ENCODE assay signal across 1 cellular context in genomic region chr15:65133550-65134200, GRCh38.
A peak's percentile ranks its signal among the peaks of the same experiment; 100 is the strongest.
TF ChIP-seq lines count a peak whose summit lies in the region.

TSS of gene PDCD7 (minus strand) at chr15:65133808. CDS start at chr15:65133781, 27 bp downstream.

TF ChIP-seq in HepG2, 621 proteins besides CTCF, POLR2A, EP300 and RAD21 (continued from another document and continues in another):
- TF ChIP-seq, protein P1, sequence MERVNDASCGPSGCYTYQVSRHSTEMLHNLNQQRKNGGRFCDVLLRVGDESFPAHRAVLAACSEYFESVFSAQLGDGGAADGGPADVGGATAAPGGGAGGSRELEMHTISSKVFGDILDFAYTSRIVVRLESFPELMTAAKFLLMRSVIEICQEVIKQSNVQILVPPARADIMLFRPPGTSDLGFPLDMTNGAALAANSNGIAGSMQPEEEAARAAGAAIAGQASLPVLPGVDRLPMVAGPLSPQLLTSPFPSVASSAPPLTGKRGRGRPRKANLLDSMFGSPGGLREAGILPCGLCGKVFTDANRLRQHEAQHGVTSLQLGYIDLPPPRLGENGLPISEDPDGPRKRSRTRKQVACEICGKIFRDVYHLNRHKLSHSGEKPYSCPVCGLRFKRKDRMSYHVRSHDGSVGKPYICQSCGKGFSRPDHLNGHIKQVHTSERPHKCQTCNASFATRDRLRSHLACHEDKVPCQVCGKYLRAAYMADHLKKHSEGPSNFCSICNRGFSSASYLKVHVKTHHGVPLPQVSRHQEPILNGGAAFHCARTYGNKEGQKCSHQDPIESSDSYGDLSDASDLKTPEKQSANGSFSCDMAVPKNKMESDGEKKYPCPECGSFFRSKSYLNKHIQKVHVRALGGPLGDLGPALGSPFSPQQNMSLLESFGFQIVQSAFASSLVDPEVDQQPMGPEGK (CRISPR knock-in tag; IDR thresholded peaks at IDR 0.05) = peak; percentile 45; the same call in 1 of the 2 replicates
- TF ChIP-seq SRSF4 (IDR thresholded peaks at IDR 0.05; ENCODE audit: low read depth, low read length, poor library complexity, severe bottlenecking) (no peak), PITX1 (CRISPR knock-in tag; IDR thresholded peaks at IDR 0.05) (peak; percentile 30; the same call in 1 of the 2 replicates), ZNF724P (CRISPR knock-in tag; IDR thresholded peaks at IDR 0.05; ENCODE audit: borderline replicate concordance) (no peak), PAXIP1 (CRISPR knock-in tag; conservative IDR thresholded peaks at IDR 0.05) (no peak), KDM5B (CRISPR knock-in tag; IDR thresholded peaks at IDR 0.05; ENCODE audit: borderline replicate concordance) (no peak), ZNF274 (CRISPR knock-in tag; IDR thresholded peaks at IDR 0.05) (no peak), IRF1 (CRISPR knock-in tag; IDR thresholded peaks at IDR 0.05; ENCODE audit: low read depth) (no peak), ZSCAN9 (CRISPR knock-in tag; IDR thresholded peaks at IDR 0.05; ENCODE audit: borderline replicate concordance) (peak; percentile 52; the same call in 1 of the 2 replicates), ATF1 (CRISPR knock-in tag; IDR thresholded peaks at IDR 0.05) (peak; percentile 96), RXRB (CRISPR knock-in tag; IDR thresholded peaks at IDR 0.05; ENCODE audit: borderline replicate concordance) (peak; percentile 60; the same call in 1 of the 2 replicates), MEIS2 (CRISPR knock-in tag; IDR thresholded peaks at IDR 0.05) (peak; percentile 81), ZNF609 (CRISPR knock-in tag; IDR thresholded peaks at IDR 0.05; ENCODE audit: borderline replicate concordance) (no peak), HNF4G (IDR thresholded peaks at IDR 0.05; ENCODE audit: borderline replicate concordance, low read depth, low read length) (no peak), HNF4G (CRISPR knock-in tag; IDR thresholded peaks at IDR 0.05; ENCODE audit: borderline replicate concordance, low read depth) (no peak), PREB (CRISPR knock-in tag; IDR thresholded peaks at IDR 0.05) (no peak), MTF1 (CRISPR knock-in tag; IDR thresholded peaks at IDR 0.05) (no peak), ZBTB26 (CRISPR knock-in tag; IDR thresholded peaks at IDR 0.05; ENCODE audit: borderline replicate concordance) (peak; percentile 59; the same call in 1 of the 2 replicates), TSC22D2 (CRISPR knock-in tag; IDR thresholded peaks at IDR 0.05; ENCODE audit: borderline replicate concordance) (0 out of 2 replicates have a peak, but pooled peaks have one; percentile 25), EHMT2 (IDR thresholded peaks at IDR 0.05; ENCODE audit: borderline replicate concordance, low read depth, low read length) (no peak), BRF2 (CRISPR knock-in tag; IDR thresholded peaks at IDR 0.05) (no peak), NFE2L2 (IDR thresholded peaks at IDR 0.05; ENCODE audit: low read length) (no peak), ZNF282 (IDR thresholded peaks at IDR 0.05; ENCODE audit: partially characterized antibody) (no peak), ELK4 (CRISPR knock-in tag; IDR thresholded peaks at IDR 0.05; ENCODE audit: borderline replicate concordance) (no peak), ARID2 (CRISPR knock-in tag; IDR thresholded peaks at IDR 0.05; ENCODE audit: borderline replicate concordance) (0 out of 2 replicates have a peak, but pooled peaks have one; percentile 8)
- TF ChIP-seq, protein P2, sequence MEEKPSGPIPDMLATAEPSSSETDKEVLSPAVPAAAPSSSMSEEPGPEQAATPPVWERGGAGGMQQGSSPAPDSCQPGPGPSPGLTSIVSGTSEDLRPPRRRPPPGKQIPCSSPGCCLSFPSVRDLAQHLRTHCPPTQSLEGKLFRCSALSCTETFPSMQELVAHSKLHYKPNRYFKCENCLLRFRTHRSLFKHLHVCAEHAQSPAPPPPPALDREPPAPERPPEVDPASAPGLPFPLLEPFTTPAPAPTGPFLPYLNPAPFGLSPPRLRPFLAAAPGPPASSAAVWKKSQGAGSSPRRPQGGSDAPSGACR (CRISPR knock-in tag; IDR thresholded peaks at IDR 0.05) = peak; percentile 57; the same call in 1 of the 2 replicates
- TF ChIP-seq, protein P3, sequence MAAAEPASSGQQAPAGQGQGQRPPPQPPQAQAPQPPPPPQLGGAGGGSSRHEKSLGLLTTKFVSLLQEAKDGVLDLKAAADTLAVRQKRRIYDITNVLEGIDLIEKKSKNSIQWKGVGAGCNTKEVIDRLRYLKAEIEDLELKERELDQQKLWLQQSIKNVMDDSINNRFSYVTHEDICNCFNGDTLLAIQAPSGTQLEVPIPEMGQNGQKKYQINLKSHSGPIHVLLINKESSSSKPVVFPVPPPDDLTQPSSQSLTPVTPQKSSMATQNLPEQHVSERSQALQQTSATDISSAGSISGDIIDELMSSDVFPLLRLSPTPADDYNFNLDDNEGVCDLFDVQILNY (CRISPR knock-in tag; conservative IDR thresholded peaks at IDR 0.05) = no peak
- TF ChIP-seq, protein P4, sequence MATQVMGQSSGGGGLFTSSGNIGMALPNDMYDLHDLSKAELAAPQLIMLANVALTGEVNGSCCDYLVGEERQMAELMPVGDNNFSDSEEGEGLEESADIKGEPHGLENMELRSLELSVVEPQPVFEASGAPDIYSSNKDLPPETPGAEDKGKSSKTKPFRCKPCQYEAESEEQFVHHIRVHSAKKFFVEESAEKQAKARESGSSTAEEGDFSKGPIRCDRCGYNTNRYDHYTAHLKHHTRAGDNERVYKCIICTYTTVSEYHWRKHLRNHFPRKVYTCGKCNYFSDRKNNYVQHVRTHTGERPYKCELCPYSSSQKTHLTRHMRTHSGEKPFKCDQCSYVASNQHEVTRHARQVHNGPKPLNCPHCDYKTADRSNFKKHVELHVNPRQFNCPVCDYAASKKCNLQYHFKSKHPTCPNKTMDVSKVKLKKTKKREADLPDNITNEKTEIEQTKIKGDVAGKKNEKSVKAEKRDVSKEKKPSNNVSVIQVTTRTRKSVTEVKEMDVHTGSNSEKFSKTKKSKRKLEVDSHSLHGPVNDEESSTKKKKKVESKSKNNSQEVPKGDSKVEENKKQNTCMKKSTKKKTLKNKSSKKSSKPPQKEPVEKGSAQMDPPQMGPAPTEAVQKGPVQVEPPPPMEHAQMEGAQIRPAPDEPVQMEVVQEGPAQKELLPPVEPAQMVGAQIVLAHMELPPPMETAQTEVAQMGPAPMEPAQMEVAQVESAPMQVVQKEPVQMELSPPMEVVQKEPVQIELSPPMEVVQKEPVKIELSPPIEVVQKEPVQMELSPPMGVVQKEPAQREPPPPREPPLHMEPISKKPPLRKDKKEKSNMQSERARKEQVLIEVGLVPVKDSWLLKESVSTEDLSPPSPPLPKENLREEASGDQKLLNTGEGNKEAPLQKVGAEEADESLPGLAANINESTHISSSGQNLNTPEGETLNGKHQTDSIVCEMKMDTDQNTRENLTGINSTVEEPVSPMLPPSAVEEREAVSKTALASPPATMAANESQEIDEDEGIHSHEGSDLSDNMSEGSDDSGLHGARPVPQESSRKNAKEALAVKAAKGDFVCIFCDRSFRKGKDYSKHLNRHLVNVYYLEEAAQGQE (IDR thresholded peaks at IDR 0.05; ENCODE audit: borderline replicate concordance in 1 of 2, low read depth in 1 of 2, low read length in 2 of 2) = peak in 1 of 2 experiments; percentile 20; a peak in 1 of 4 replicates
